In genomic region chr17:80461527-80462166, GRCh38 we compare ENCODE assay signal across 13 cellular contexts. TPM values are rescaled to one million over a fixed set of nuclear protein-coding genes. Genes with fewer than 3 reads are reported as not detected.
DNase-seq lines count a peak whose midpoint lies in the region; ATAC-seq and TF ChIP-seq lines count a peak whose summit lies in the region.
"Had no signal": no experiment of that assay in that cellular context is flagged by ENCODE, and none has a peak within 500 bp of the region (broad histone marks: within the 10 kb centered on the region; RNA-seq: fewer than 3 reads in every experiment).

No MANE protein-coding gene starts in this region.

- H3K27ac Mint-ChIP-seq in H9: no peak overlapping the region; a peak in 1 of 7 replicates
- no peak overlapping the region for H3K27ac Mint-ChIP-seq in activated CD4-positive, alpha-beta memory T cell treated with anti-CD3 and anti-CD28 coated beads, Interleukin-2, amount 10 ng/mL, durations not matched to agents 7 days and 5 days

- H3K36me3 Mint-ChIP-seq in H9 (ENCODE audit: insufficient read depth in 1 of 3, low read depth in 3 of 3): no peaks in the 10 kb centered on the region
- no peaks in the 10 kb centered on the region for H3K36me3 Mint-ChIP-seq in activated CD4-positive, alpha-beta memory T cell treated with anti-CD3 and anti-CD28 coated beads, Interleukin-2, amount 10 ng/mL, durations not matched to agents 7 days and 5 days (ENCODE audit: low read depth)
- H3K36me3 Mint-ChIP-seq: CD4-positive, CD25-positive, alpha-beta regulatory T cell had no signal

- H3K18ac ChIP-seq in H9 (ENCODE audit: insufficient read length, low read depth, low read length) (no peak overlapping the region), neuronal stem cell (ENCODE audit: low read length) (peak overlapping the region; percentile 48)

- H2BK15ac ChIP-seq in H9 (ENCODE audit: low read depth, low read length) (no peak overlapping the region), neuronal stem cell (ENCODE audit: low read length) (peak overlapping the region; percentile 25)

- H3K4me1 ChIP-seq in BLaER1: peaks cover 26% of the 10 kb centered on the region
- no peaks in the 10 kb centered on the region for H3K4me1 ChIP-seq in H9 (ENCODE audit: insufficient read depth, low read length)
- H3K4me1 ChIP-seq in neuronal stem cell (ENCODE audit: control insufficient read depth in 2 of 2, insufficient read depth in 1 of 2, low read depth in 1 of 2, low read length in 2 of 2): no peaks in the 10 kb centered on the region
- peaks cover 30% of the 10 kb centered on the region for H3K4me1 ChIP-seq in psoas muscle

- H4K20me1 ChIP-seq in BLaER1: peaks cover 7% of the 10 kb centered on the region; the same call in 1 of the 2 replicates
- H4K20me1 ChIP-seq in H9 (ENCODE audit: control insufficient read depth, insufficient read depth, insufficient read length): no peaks in the 10 kb centered on the region

- no peak overlapping the region for H3K4me3 Mint-ChIP-seq in H9
- H3K4me3 Mint-ChIP-seq in activated CD4-positive, alpha-beta memory T cell treated with anti-CD3 and anti-CD28 coated beads, Interleukin-2, amount 10 ng/mL, durations not matched to agents 7 days and 5 days: no peak overlapping the region
- H3K4me3 Mint-ChIP-seq: CD4-positive, CD25-positive, alpha-beta regulatory T cell had no signal

- no peak overlapping the region for H2BK120ac ChIP-seq in H9 (ENCODE audit: low read depth, low read length, poor library complexity, severe bottlenecking)
- H2BK120ac ChIP-seq in neuronal stem cell (ENCODE audit: low read depth, low read length): no peak overlapping the region

- no peaks in the 10 kb centered on the region for H3K23me2 ChIP-seq in H9 (ENCODE audit: insufficient read length, low read depth, low read length, poor library complexity, severe bottlenecking)

- H3K23ac ChIP-seq in H9 (ENCODE audit: insufficient read length, low read depth, low read length): no peak overlapping the region
- no peak overlapping the region for H3K23ac ChIP-seq in neuronal stem cell (ENCODE audit: low read depth, low read length, poor library complexity)

- H2BK5ac ChIP-seq in H9 (ENCODE audit: insufficient read length, low read length) (no peak overlapping the region), neuronal stem cell (ENCODE audit: low read length) (peak overlapping the region; percentile 48)

- peaks cover 75% of the 10 kb centered on the region for H3K27me3 Mint-ChIP-seq in H9 (ENCODE audit: low read depth)
- H3K27me3 Mint-ChIP-seq in activated CD4-positive, alpha-beta memory T cell treated with anti-CD3 and anti-CD28 coated beads, Interleukin-2, amount 10 ng/mL, durations not matched to agents 7 days and 5 days: peaks cover 36% of the 10 kb centered on the region

- H2AK5ac ChIP-seq in H9 (ENCODE audit: insufficient read length, low read length): no peak overlapping the region
- H2AK5ac ChIP-seq in neuronal stem cell (ENCODE audit: low read depth, low read length): peak overlapping the region; percentile 56

- H2AFZ ChIP-seq in H9 (ENCODE audit: low read length) (no peak overlapping the region), neuronal stem cell (ENCODE audit: low read length) (no peak overlapping the region)

- H3K4ac ChIP-seq in H9 (ENCODE audit: low read depth, low read length): no peak overlapping the region
- no peak overlapping the region for H3K4ac ChIP-seq in neuronal stem cell (ENCODE audit: low read length)

- H4K5ac ChIP-seq in H9 (ENCODE audit: insufficient read length, low read depth, low read length): no peak overlapping the region

- H2BK12ac ChIP-seq in H9 (ENCODE audit: insufficient read length, low read depth, low read length) (no peak overlapping the region), neuronal stem cell (ENCODE audit: low read length) (no peak overlapping the region)

- H3K27ac ChIP-seq in BLaER1: no peak overlapping the region
- H3K27ac ChIP-seq in H9 (ENCODE audit: insufficient read length, low read depth, low read length): no peak overlapping the region
- no peak overlapping the region for H3K27ac ChIP-seq in neuronal stem cell (replicated peaks; ENCODE audit: low read length)
- H3K27ac ChIP-seq in psoas muscle: no peak overlapping the region
- H3K27ac ChIP-seq: 22Rv1 had no signal

- H3K56ac ChIP-seq in H9 (ENCODE audit: insufficient read length, low read depth, low read length): no peak overlapping the region

- peaks cover 0 to 8% of the 10 kb centered on the region in 2 experiments; a peak in 2 of 4 replicates for H3K4me1 Mint-ChIP-seq in H9
- H3K4me1 Mint-ChIP-seq in activated CD4-positive, alpha-beta memory T cell treated with anti-CD3 and anti-CD28 coated beads, Interleukin-2, amount 10 ng/mL, durations not matched to agents 7 days and 5 days: peaks cover 22% of the 10 kb centered on the region
- H3K4me1 Mint-ChIP-seq: CD4-positive, CD25-positive, alpha-beta regulatory T cell had no signal

- H3K79me1 ChIP-seq in H9 (ENCODE audit: insufficient read depth, low read depth, low read length, poor library complexity, severe bottlenecking) (no peaks in the 10 kb centered on the region), neuronal stem cell (ENCODE audit: low read depth, low read length) (peaks cover 1% of the 10 kb centered on the region)

- no peak overlapping the region for H3K14ac ChIP-seq in H9 (ENCODE audit: insufficient read depth, low read length)
- no peak overlapping the region for H3K14ac ChIP-seq in neuronal stem cell (ENCODE audit: low read length)

- POLR2A ChIA-PET in activated CD4-positive, alpha-beta memory T cell treated with anti-CD3 and anti-CD28 coated beads, Interleukin-2, amount 10 ng/mL, durations not matched to agents 7 days and 5 days (lab: Charles Lee): no interaction called here

- ATAC-seq in psoas muscle: no peak
- ATAC-seq: HCT116, HepG2 had no signal

- H3K9me3 ChIP-seq in BLaER1 (no peaks in the 10 kb centered on the region), H9 (ENCODE audit: control insufficient read depth, low read depth, low read length) (no peaks in the 10 kb centered on the region), neuronal stem cell (replicated peaks in 1 of 2; ENCODE audit: control insufficient read depth in 2 of 2, insufficient read depth in 1 of 2, low read depth in 1 of 2, low read length in 2 of 2) (no peaks in the 10 kb centered on the region), psoas muscle (no peaks in the 10 kb centered on the region)

- no peaks in the 10 kb centered on the region for H3K36me3 ChIP-seq in BLaER1
- no peaks in the 10 kb centered on the region for H3K36me3 ChIP-seq in neuronal stem cell (replicated peaks in 1 of 2; ENCODE audit: control insufficient read depth in 2 of 2, insufficient read depth in 2 of 2, low read length in 2 of 2)
- no peaks in the 10 kb centered on the region for H3K36me3 ChIP-seq in psoas muscle (ENCODE audit: insufficient read depth in 1 of 2, low read depth in 1 of 2)

- intact Hi-C loops in psoas muscle (cut with DNase I): no loop called here

- H4K91ac ChIP-seq in H9 (ENCODE audit: insufficient read length, low read depth, low read length) (no peak overlapping the region), neuronal stem cell (ENCODE audit: low read depth, low read length, poor library complexity) (no peak overlapping the region)

- H3K4me3 ChIP-seq in BLaER1 (no peak overlapping the region), neuronal stem cell (ENCODE audit: low read length in 2 of 2) (no peak overlapping the region), psoas muscle (no peak overlapping the region)

- CTCF ChIA-PET in activated CD4-positive, alpha-beta memory T cell treated with anti-CD3 and anti-CD28 coated beads, Interleukin-2, amount 10 ng/mL, durations not matched to agents 7 days and 5 days (lab: Charles Lee): no interaction called here

- no peak overlapping the region for H2BK20ac ChIP-seq in H9 (ENCODE audit: low read depth, low read length, poor library complexity, severe bottlenecking)

- TF ChIP-seq CTCF in H9 (conservative IDR thresholded peaks at IDR 0.05): no peak
- no peak for TF ChIP-seq CTCF in psoas muscle (IDR thresholded peaks at IDR 0.05)

- H4K8ac ChIP-seq in H9 (replicated peaks; ENCODE audit: insufficient read length, low read depth, low read length) (no peak overlapping the region), neuronal stem cell (ENCODE audit: low read depth, low read length) (no peak overlapping the region)

- H3K27me3 ChIP-seq in BLaER1 (peaks cover 56% of the 10 kb centered on the region), H9 (ENCODE audit: insufficient read depth, low read length) (no peaks in the 10 kb centered on the region), neuronal stem cell (ENCODE audit: control insufficient read depth in 3 of 3, insufficient read depth in 3 of 3, low read depth in 1 of 3, low read length in 3 of 3) (peaks cover 0 to 81% (median 0%) of the 10 kb centered on the region in 3 experiments), psoas muscle (ENCODE audit: insufficient read depth in 3 of 3, low read length in 2 of 3) (peaks cover 0 to 4% (median 0%) of the 10 kb centered on the region in 3 donors)

- DNase-seq in H9 (peak; percentile 58), cerebellum (ENCODE audit: low spot score) (peak; percentile 65), neuronal stem cell (ENCODE audit: low spot score) (no peak), amniotic stem cell (lab: John Stamatoyannopoulos, UW) (no peak), NOMO-1 (lab: John Stamatoyannopoulos, UW; ENCODE audit: unreplicated experiment in 2 of 2) (no peak), psoas muscle (no peak)
- no peak for DNase-seq in activated CD4-positive, alpha-beta memory T cell treated with anti-CD3 and anti-CD28 coated beads, Interleukin-2, amount 10 ng/mL, durations not matched to agents 7 days and 5 days
- DNase-seq: CD4-positive, CD25-positive, alpha-beta regulatory T cell; GOT3 had no signal

- no peaks in the 10 kb centered on the region for H3K79me2 ChIP-seq in H9 (ENCODE audit: insufficient read depth, low read length)

- no peaks in the 10 kb centered on the region; a peak in 1 of 5 replicates for H3K9me3 Mint-ChIP-seq in H9
- H3K9me3 Mint-ChIP-seq in activated CD4-positive, alpha-beta memory T cell treated with anti-CD3 and anti-CD28 coated beads, Interleukin-2, amount 10 ng/mL, durations not matched to agents 7 days and 5 days: no peaks in the 10 kb centered on the region
- H3K9me3 Mint-ChIP-seq: CD4-positive, CD25-positive, alpha-beta regulatory T cell had no signal

- H3K9ac ChIP-seq in BLaER1 (no peak overlapping the region), H9 (ENCODE audit: extremely low read depth, insufficient read length, low read length) (no peak overlapping the region), neuronal stem cell (ENCODE audit: low read depth, low read length, poor library complexity) (no peak overlapping the region)

- WGBS in H9 (ENCODE audit: extremely low coverage, insufficient read length, low lambda C conversion rate): no CpG with 5 or more reads among the region's 20 CpGs
- WGBS in neuronal stem cell (ENCODE audit: extremely low coverage in 2 of 2, insufficient read length in 2 of 2, insufficient replicate concordance in 1 of 2), 2 donors: no CpG with 5 or more reads among the region's 20 CpGs
- 62 to 75% (median 65%) methylated on average over 20 of the region's 20 CpGs for WGBS in psoas muscle, 3 donors

- H3K4me2 ChIP-seq in BLaER1 (peak overlapping the region; percentile 26; the same call in 1 of the 2 replicates), H9 (ENCODE audit: insufficient read depth, insufficient read length, low read length) (no peak overlapping the region), neuronal stem cell (ENCODE audit: insufficient read depth, low read length, poor library complexity, severe bottlenecking) (no peak overlapping the region)

- H3T11ph ChIP-seq in H9 (ENCODE audit: low read length): no peak overlapping the region

RNA-seq across cellular contexts. Expression of gene NPTX1, which starts 14.8 kb away (rescaled TPM):
- total RNA-seq in H9 (2021) (20.5 and 20.8 TPM in 2 replicates), cerebellum (17.9 TPM), psoas muscle (under 1 TPM; 0.25 to 0.84 (median 0.61) TPM)
- polyA plus RNA-seq in neuronal stem cell (2013, experiment 1 of 2): 0.43 TPM
- 0.35 TPM for polyA plus RNA-seq in neuronal stem cell (2013, experiment 2 of 2)
- 10 to 100 TPM in 1 of 2 experiments, 1 to 10 TPM in 1; 8.8 to 10.0 TPM for total RNA-seq in activated CD4-positive, alpha-beta memory T cell treated with anti-CD3 and anti-CD28 coated beads, Interleukin-2, amount 10 ng/mL, durations not matched to agents 7 days and 5 days
- polyA plus RNA-seq in psoas muscle: 1 to 10 TPM in 2 of 3 donors, under 1 TPM in 1; 0.30 to 1.3 (median 1.2) TPM
- total RNA-seq: HepG2 had no signal

RNA-seq across cellular contexts. Expression of gene ENDOV, which starts 46.7 kb away (rescaled TPM):
- 14.8 and 17.1 TPM in 2 replicates for total RNA-seq in H9 (2021)
- total RNA-seq in cerebellum: 23.6 TPM
- 24.9 TPM for polyA plus RNA-seq in neuronal stem cell (2013, experiment 1 of 2)
- polyA plus RNA-seq in neuronal stem cell (2013, experiment 2 of 2): 22.9 TPM
- total RNA-seq in activated CD4-positive, alpha-beta memory T cell treated with anti-CD3 and anti-CD28 coated beads, Interleukin-2, amount 10 ng/mL, durations not matched to agents 7 days and 5 days: 10 to 100 TPM; 14.2 to 16.2 TPM
- 10 to 100 TPM; 12.0 to 23.7 (median 15.1) TPM for total RNA-seq in psoas muscle
- polyA plus RNA-seq in psoas muscle: 10 to 100 TPM; 12.2 to 24.3 (median 20.5) TPM

Comparison
In these comparisons a context has a peak if more than half of its experiments do, and no peak if none do; other contexts are left out.
1. DNase-seq: peak in H9 (single experiment) and cerebellum (single experiment); none in neuronal stem cell (single experiment), amniotic stem cell (single experiment), NOMO-1 (0 of 2), activated CD4-positive, alpha-beta memory T cell treated with anti-CD3 and anti-CD28 coated beads, Interleukin-2, amount 10 ng/mL, durations not matched to agents 7 days and 5 days (single experiment) and psoas muscle (0 of 2).
2. RNA of gene NPTX1, which starts 14.8 kb away (total RNA-seq): 20.5 to 20.8 TPM in H9, 17.9 TPM in cerebellum (single experiment) and 8.8 to 10.0 TPM in activated CD4-positive, alpha-beta memory T cell treated with anti-CD3 and anti-CD28 coated beads, Interleukin-2, amount 10 ng/mL, durations not matched to agents 7 days and 5 days; 0.25 to 0.84 TPM in psoas muscle; every median in the first group is over 4 times any median in the second.